ENCODE assay signal across 9 cellular contexts in the genomic region with DNA sequence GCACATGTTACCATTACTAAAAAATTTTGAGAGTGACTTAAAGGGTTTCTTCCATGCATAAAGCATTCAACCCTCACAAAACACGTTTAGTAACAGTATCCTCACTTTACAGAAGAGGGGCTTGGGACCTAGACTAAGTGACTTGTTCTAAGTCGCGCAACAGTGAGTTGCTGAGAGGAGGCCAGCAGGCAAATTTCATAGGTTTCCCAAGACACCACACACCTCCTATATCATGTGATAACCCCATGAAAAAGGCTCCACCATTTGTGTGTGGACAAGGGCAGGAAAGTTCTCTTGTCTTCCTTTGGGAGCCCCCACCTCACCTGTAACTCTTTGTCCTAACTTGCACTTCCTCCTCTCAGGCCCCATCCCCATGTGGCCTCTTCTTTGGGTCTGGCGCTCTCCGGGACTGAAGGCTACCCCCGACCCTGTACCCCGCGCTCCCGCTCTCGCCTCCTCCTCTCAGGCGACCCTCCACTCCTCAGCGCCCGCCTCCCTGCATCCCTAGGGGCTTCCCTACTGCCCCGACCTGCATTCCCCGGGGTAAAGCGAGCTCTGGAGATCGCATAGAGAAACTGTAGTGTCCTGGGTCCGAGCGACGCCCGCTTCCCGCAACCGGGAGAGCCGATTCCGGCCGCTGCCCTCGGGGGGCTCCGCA. TPM values are rescaled to one million over a fixed set of nuclear protein-coding genes. Genes with fewer than 3 reads are reported as not detected.
DNase-seq lines count a peak whose midpoint lies in the region; ATAC-seq and TF ChIP-seq lines count a peak whose summit lies in the region.
"Had no signal": no experiment of that assay in that cellular context is flagged by ENCODE, and none has a peak within 500 bp of the region (broad histone marks: within the 10 kb centered on the region; RNA-seq: fewer than 3 reads in every experiment).

No MANE protein-coding gene starts in this region.

- POLR2A ChIA-PET in A673 (lab: Charles Lee; ENCODE audit: low non-redundant PET): no interaction called here

- CTCF ChIA-PET in A673 (lab: Charles Lee): no interaction called here

- peak overlapping the region; percentile 71 for H3K4me3 ChIP-seq in A673 (ENCODE audit: low read depth, low read length, poor library complexity, severe bottlenecking)
- H3K4me3 ChIP-seq in iPS-18a (ENCODE audit: low read length): peak overlapping the region; percentile 88

- H3K4me1 ChIP-seq in A673 (ENCODE audit: insufficient read depth, low read length, poor library complexity, severe bottlenecking): no peaks in the 10 kb centered on the region
- no peaks in the 10 kb centered on the region for H3K4me1 ChIP-seq in iPS-18a (ENCODE audit: control insufficient read depth, low read depth, low read length)

- no peaks in the 10 kb centered on the region for H3K9me3 Mint-ChIP-seq in activated T-helper 1 cell treated with anti-CD3 and anti-CD28 coated beads, Interleukin-12 subunit alpha, Interleukin-12 subunit beta, Interleukin-2, Interleukin-4 antibody, amounts not matched to agents 30 ng/mL and 10 ng/mL and 1 ng/mL, durations not matched to agents 14 hours and 24 hours and 36 hours
- no peaks in the 10 kb centered on the region for H3K9me3 Mint-ChIP-seq in stimulated activated naive B cell treated with anti-CD40 and anti-IgM and Interleukin-4, amounts not matched to agents 10 μg/mL and 1 μg/mL and 100 μg/mL, for 72 hours

- H3K27ac ChIP-seq in A673 (ENCODE audit: low read depth, low read length, poor library complexity, severe bottlenecking) (peak overlapping the region; percentile 69), iPS-18a (ENCODE audit: low read length) (no peak overlapping the region)

- ATAC-seq in GM19438 (IDR thresholded peaks at IDR 0.05; ENCODE audit: low read depth, unreplicated experiment) (peak; percentile 2), HG03442 (IDR thresholded peaks at IDR 0.05; ENCODE audit: unreplicated experiment) (no peak)
- ATAC-seq in stimulated activated naive B cell treated with anti-CD40 and anti-IgM and Interleukin-4, amounts not matched to agents 10 μg/mL and 1 μg/mL and 100 μg/mL, for 72 hours (replicated peaks): no peak

- no TSS peak for BruUV-seq in A673 (replicated peaks; lab: Mats Ljungman, UMichigan)

- H3K27me3 Mint-ChIP-seq in activated T-helper 1 cell treated with anti-CD3 and anti-CD28 coated beads, Interleukin-12 subunit alpha, Interleukin-12 subunit beta, Interleukin-2, Interleukin-4 antibody, amounts not matched to agents 30 ng/mL and 10 ng/mL and 1 ng/mL, durations not matched to agents 14 hours and 24 hours and 36 hours (ENCODE audit: insufficient read depth): no peaks in the 10 kb centered on the region
- no peaks in the 10 kb centered on the region for H3K27me3 Mint-ChIP-seq in stimulated activated naive B cell treated with anti-CD40 and anti-IgM and Interleukin-4, amounts not matched to agents 10 μg/mL and 1 μg/mL and 100 μg/mL, for 72 hours

- peaks cover 78% of the 10 kb centered on the region for H3K4me1 Mint-ChIP-seq in activated T-helper 1 cell treated with anti-CD3 and anti-CD28 coated beads, Interleukin-12 subunit alpha, Interleukin-12 subunit beta, Interleukin-2, Interleukin-4 antibody, amounts not matched to agents 30 ng/mL and 10 ng/mL and 1 ng/mL, durations not matched to agents 14 hours and 24 hours and 36 hours (ENCODE audit: low read depth)
- H3K4me1 Mint-ChIP-seq in stimulated activated naive B cell treated with anti-CD40 and anti-IgM and Interleukin-4, amounts not matched to agents 10 μg/mL and 1 μg/mL and 100 μg/mL, for 72 hours: peaks cover 60 to 84% of the 10 kb centered on the region in 2 donors

- H3K9ac ChIP-seq in iPS-18a (ENCODE audit: low read length): peak overlapping the region; percentile 64

- no peaks in the 10 kb centered on the region for H3K9me3 ChIP-seq in A673 (ENCODE audit: low read depth, low read length, poor library complexity, severe bottlenecking)
- no peaks in the 10 kb centered on the region for H3K9me3 ChIP-seq in iPS-18a (ENCODE audit: control insufficient read depth, low read depth, low read length)

- no peak for TF ChIP-seq CTCF in A673 (conservative IDR thresholded peaks at IDR 0.05; ENCODE audit: low read depth, low read length)

- peak overlapping the region; percentile 98 for H3K27ac Mint-ChIP-seq in activated T-helper 1 cell treated with anti-CD3 and anti-CD28 coated beads, Interleukin-12 subunit alpha, Interleukin-12 subunit beta, Interleukin-2, Interleukin-4 antibody, amounts not matched to agents 30 ng/mL and 10 ng/mL and 1 ng/mL, durations not matched to agents 14 hours and 24 hours and 36 hours
- H3K27ac Mint-ChIP-seq in stimulated activated naive B cell treated with anti-CD40 and anti-IgM and Interleukin-4, amounts not matched to agents 10 μg/mL and 1 μg/mL and 100 μg/mL, for 72 hours: peak overlapping the region; percentile 100

- DNase-seq in A673 (ENCODE audit: low spot score) (no peak), SW480 (ENCODE audit: low spot score) (no peak), NCI-H774 (lab: John Stamatoyannopoulos, UW) (no peak)
- no peak for DNase-seq in activated T-helper 1 cell treated with anti-CD3 and anti-CD28 coated beads, Interleukin-12 subunit alpha, Interleukin-12 subunit beta, Interleukin-2, Interleukin-4 antibody, amounts not matched to agents 30 ng/mL and 10 ng/mL and 1 ng/mL, durations not matched to agents 14 hours and 24 hours and 36 hours (ENCODE audit: low spot score)
- no peak for DNase-seq in stimulated activated naive B cell treated with anti-CD40 and anti-IgM and Interleukin-4, amounts not matched to agents 10 μg/mL and 1 μg/mL and 100 μg/mL, for 72 hours

- H3K36me3 ChIP-seq in A673 (ENCODE audit: insufficient read depth, low read length, poor library complexity, severe bottlenecking): peaks cover 3% of the 10 kb centered on the region
- H3K36me3 ChIP-seq in iPS-18a (ENCODE audit: control insufficient read depth, low read depth, low read length): no peaks in the 10 kb centered on the region

- H3K27me3 ChIP-seq in A673 (replicated peaks; ENCODE audit: insufficient read depth, low read depth, low read length, poor library complexity): no peaks in the 10 kb centered on the region
- peaks cover 28% of the 10 kb centered on the region for H3K27me3 ChIP-seq in iPS-18a (ENCODE audit: control insufficient read depth, insufficient read depth, low read length)

- H3K4me3 Mint-ChIP-seq in activated T-helper 1 cell treated with anti-CD3 and anti-CD28 coated beads, Interleukin-12 subunit alpha, Interleukin-12 subunit beta, Interleukin-2, Interleukin-4 antibody, amounts not matched to agents 30 ng/mL and 10 ng/mL and 1 ng/mL, durations not matched to agents 14 hours and 24 hours and 36 hours: peak overlapping the region; percentile 93
- H3K4me3 Mint-ChIP-seq in stimulated activated naive B cell treated with anti-CD40 and anti-IgM and Interleukin-4, amounts not matched to agents 10 μg/mL and 1 μg/mL and 100 μg/mL, for 72 hours: peak overlapping the region; percentile 98

- intact Hi-C loops in A673 (cut with micrococcal nuclease; ENCODE audit: unreplicated experiment): no loop called here
- intact Hi-C loops in activated T-helper 1 cell treated with anti-CD3 and anti-CD28 coated beads, Interleukin-12 subunit alpha, Interleukin-12 subunit beta, Interleukin-2, Interleukin-4 antibody, amounts not matched to agents 30 ng/mL and 10 ng/mL and 1 ng/mL, durations not matched to agents 14 hours and 24 hours and 36 hours (cut with micrococcal nuclease): loop anchor here (5.0 to 10.0 kb wide), 3 partner anchors 469 to 1191 kb away; a partner anchor contains a TSS

- peaks cover 77% of the 10 kb centered on the region for H3K36me3 Mint-ChIP-seq in activated T-helper 1 cell treated with anti-CD3 and anti-CD28 coated beads, Interleukin-12 subunit alpha, Interleukin-12 subunit beta, Interleukin-2, Interleukin-4 antibody, amounts not matched to agents 30 ng/mL and 10 ng/mL and 1 ng/mL, durations not matched to agents 14 hours and 24 hours and 36 hours (ENCODE audit: low read depth)
- H3K36me3 Mint-ChIP-seq in stimulated activated naive B cell treated with anti-CD40 and anti-IgM and Interleukin-4, amounts not matched to agents 10 μg/mL and 1 μg/mL and 100 μg/mL, for 72 hours: peaks cover 71 to 80% of the 10 kb centered on the region in 2 donors

RNA-seq across cellular contexts. Expression of a gene that starts 0.4 kb away (rescaled TPM):
- 20.2 and 21.8 TPM in 2 replicates for total RNA-seq in A673 (2021)
- 353 and 358 TPM in 2 replicates for total RNA-seq in activated T-helper 1 cell treated with anti-CD3 and anti-CD28 coated beads, Interleukin-12 subunit alpha, Interleukin-12 subunit beta, Interleukin-2, Interleukin-4 antibody, amounts not matched to agents 30 ng/mL and 10 ng/mL and 1 ng/mL, durations not matched to agents 14 hours and 24 hours and 36 hours

RNA-seq across cellular contexts. Expression of a gene that starts 4.9 kb away (rescaled TPM):
- 39.2 and 46.5 TPM in 2 replicates for total RNA-seq in A673 (2021)
- 160 and 167 TPM in 2 replicates for total RNA-seq in activated T-helper 1 cell treated with anti-CD3 and anti-CD28 coated beads, Interleukin-12 subunit alpha, Interleukin-12 subunit beta, Interleukin-2, Interleukin-4 antibody, amounts not matched to agents 30 ng/mL and 10 ng/mL and 1 ng/mL, durations not matched to agents 14 hours and 24 hours and 36 hours

RNA-seq across cellular contexts. Expression of a gene that starts 10.1 kb away (rescaled TPM):
- total RNA-seq in A673 (2021): 11.7 and 12.3 TPM in 2 replicates
- total RNA-seq in activated T-helper 1 cell treated with anti-CD3 and anti-CD28 coated beads, Interleukin-12 subunit alpha, Interleukin-12 subunit beta, Interleukin-2, Interleukin-4 antibody, amounts not matched to agents 30 ng/mL and 10 ng/mL and 1 ng/mL, durations not matched to agents 14 hours and 24 hours and 36 hours: 284 and 290 TPM in 2 replicates

RNA-seq across cellular contexts. Expression of a gene that starts 10.5 kb away (rescaled TPM):
- total RNA-seq in A673 (2021): 4.3 and 6.8 TPM in 2 replicates
- total RNA-seq in activated T-helper 1 cell treated with anti-CD3 and anti-CD28 coated beads, Interleukin-12 subunit alpha, Interleukin-12 subunit beta, Interleukin-2, Interleukin-4 antibody, amounts not matched to agents 30 ng/mL and 10 ng/mL and 1 ng/mL, durations not matched to agents 14 hours and 24 hours and 36 hours: 249 and 253 TPM in 2 replicates

RNA-seq across cellular contexts. Expression of a gene that starts 26.6 kb away (rescaled TPM):
- total RNA-seq in A673 (2021): 2.0 and 2.8 TPM in 2 replicates
- 4.2 and 4.3 TPM in 2 replicates for total RNA-seq in activated T-helper 1 cell treated with anti-CD3 and anti-CD28 coated beads, Interleukin-12 subunit alpha, Interleukin-12 subunit beta, Interleukin-2, Interleukin-4 antibody, amounts not matched to agents 30 ng/mL and 10 ng/mL and 1 ng/mL, durations not matched to agents 14 hours and 24 hours and 36 hours
- total RNA-seq: pulmonary artery endothelial cell had no signal

Comparison
In these comparisons a context has a peak if more than half of its experiments do, and no peak if none do; other contexts are left out.
1. RNA of a gene that starts 0.4 kb away (total RNA-seq): 353 to 358 TPM in activated T-helper 1 cell treated with anti-CD3 and anti-CD28 coated beads, Interleukin-12 subunit alpha, Interleukin-12 subunit beta, Interleukin-2, Interleukin-4 antibody, amounts not matched to agents 30 ng/mL and 10 ng/mL and 1 ng/mL, durations not matched to agents 14 hours and 24 hours and 36 hours; 20.2 to 21.8 TPM in A673; every median in the first group is over 10 times any median in the second.
2. RNA of a gene that starts 10.1 kb away (total RNA-seq): 284 to 290 TPM in activated T-helper 1 cell treated with anti-CD3 and anti-CD28 coated beads, Interleukin-12 subunit alpha, Interleukin-12 subunit beta, Interleukin-2, Interleukin-4 antibody, amounts not matched to agents 30 ng/mL and 10 ng/mL and 1 ng/mL, durations not matched to agents 14 hours and 24 hours and 36 hours; 11.7 to 12.3 TPM in A673; every median in the first group is over 10 times any median in the second.